In the genomic region with DNA sequence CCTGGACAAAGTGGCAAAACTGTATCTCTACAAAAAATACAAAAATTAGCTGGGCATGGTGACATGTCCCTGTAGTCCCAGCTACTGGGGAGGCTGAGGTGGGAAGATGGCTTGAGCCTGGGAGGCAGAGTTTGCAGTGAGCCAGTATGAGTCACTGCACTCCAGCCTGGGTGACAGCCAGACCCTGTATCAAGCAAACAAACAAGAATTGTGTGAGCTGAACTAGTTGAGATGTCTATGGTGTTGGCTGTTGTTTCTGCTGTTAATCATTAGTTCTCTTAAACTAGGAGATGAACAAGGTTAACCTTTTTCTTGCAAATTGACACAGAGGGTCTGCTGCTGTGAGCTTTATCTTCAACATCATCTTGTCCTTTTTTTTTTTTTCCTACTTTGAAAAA, we compare ENCODE assay signal across 8 cellular contexts. TPM values are rescaled to one million over a fixed set of nuclear protein-coding genes. Genes with fewer than 3 reads are reported as not detected.
DNase-seq lines count a peak whose midpoint lies in the region; ATAC-seq and TF ChIP-seq lines count a peak whose summit lies in the region.

No MANE protein-coding gene starts in this region.

- H3K23ac ChIP-seq in neuronal stem cell (ENCODE audit: low read depth, low read length, poor library complexity) = no peak overlapping the region

- intact Hi-C loops in Caco-2 (cut with micrococcal nuclease; ENCODE audit: unreplicated experiment) (loop anchor here (1.0 kb wide), 1 partner anchor 9 kb away; no protein-coding TSS in a partner anchor), lower lobe of right lung (cut with DNase I) (no loop called here)

- H4K8ac ChIP-seq in neuronal stem cell (ENCODE audit: low read depth, low read length) = no peak overlapping the region

- peaks cover 51% of the 10 kb centered on the region for H3K4me1 Mint-ChIP-seq in Caco-2 (ENCODE audit: low read depth, unreplicated experiment)

- H2AK5ac ChIP-seq in neuronal stem cell (ENCODE audit: low read depth, low read length) = no peak overlapping the region

- H3K4me1 ChIP-seq in Caco-2 (peaks cover 52% of the 10 kb centered on the region), lower lobe of right lung (peaks cover 37% of the 10 kb centered on the region), neuronal stem cell (ENCODE audit: control insufficient read depth in 2 of 2, insufficient read depth in 1 of 2, low read depth in 1 of 2, low read length in 2 of 2) (no peaks in the 10 kb centered on the region)

- no peak overlapping the region for H3K4ac ChIP-seq in neuronal stem cell (ENCODE audit: low read length)

- no peak overlapping the region for H3K14ac ChIP-seq in neuronal stem cell (ENCODE audit: low read length)

- H4K91ac ChIP-seq in neuronal stem cell (ENCODE audit: low read depth, low read length, poor library complexity) = no peak overlapping the region

- peaks cover 17% of the 10 kb centered on the region for H3K9me3 Mint-ChIP-seq in Caco-2 (ENCODE audit: unreplicated experiment)

- peaks cover 15% of the 10 kb centered on the region for H3K36me3 Mint-ChIP-seq in Caco-2 (ENCODE audit: insufficient read depth, unreplicated experiment)

- H3K4me3 Mint-ChIP-seq in Caco-2 (ENCODE audit: unreplicated experiment) = no peak overlapping the region

- H3K4me2 ChIP-seq in neuronal stem cell (ENCODE audit: insufficient read depth, low read length, poor library complexity, severe bottlenecking) = no peak overlapping the region

- BruUV-seq in Caco-2 (replicated peaks; lab: Mats Ljungman, UMichigan) = no TSS peak

- H2BK15ac ChIP-seq in neuronal stem cell (ENCODE audit: low read length) = no peak overlapping the region

- no peak overlapping the region for H2AFZ ChIP-seq in neuronal stem cell (ENCODE audit: low read length)

- H3K9ac ChIP-seq in neuronal stem cell (ENCODE audit: low read depth, low read length, poor library complexity) = no peak overlapping the region

- H3K18ac ChIP-seq in neuronal stem cell (ENCODE audit: low read length) = no peak overlapping the region

- POLR2A ChIA-PET in Caco-2 (lab: Charles Lee) = no interaction called here

- no peaks in the 10 kb centered on the region for H3K27me3 Mint-ChIP-seq in Caco-2 (ENCODE audit: insufficient read depth, unreplicated experiment)

- no peak overlapping the region for H2BK12ac ChIP-seq in neuronal stem cell (ENCODE audit: low read length)

- ATAC-seq in lower lobe of right lung (peak; percentile 75 to 92), GM21381 (IDR thresholded peaks at IDR 0.05; ENCODE audit: unreplicated experiment) (no peak), HG02642 (IDR thresholded peaks at IDR 0.05; ENCODE audit: poor library complexity, unreplicated experiment) (no peak)

- H3K79me1 ChIP-seq in neuronal stem cell (ENCODE audit: low read depth, low read length) = peaks cover 2% of the 10 kb centered on the region

- H3K27ac Mint-ChIP-seq in Caco-2 (ENCODE audit: unreplicated experiment) = peak overlapping the region; percentile 46

- DNase-seq in Caco-2 (peak; percentile 42 to 53), HK-2 (ENCODE audit: unreplicated experiment) (peak; percentile 52), amniotic epithelial cell (ENCODE audit: low read depth) (peak; percentile 61), lower lobe of right lung (peak; percentile 64), neuronal stem cell (ENCODE audit: low spot score) (no peak), GM19240 (ENCODE audit: insufficient read length, low spot score) (no peak)

- H3K9me3 ChIP-seq in Caco-2 = no peaks in the 10 kb centered on the region
- no peaks in the 10 kb centered on the region for H3K9me3 ChIP-seq in lower lobe of right lung
- H3K9me3 ChIP-seq in neuronal stem cell (replicated peaks in 1 of 2; ENCODE audit: control insufficient read depth in 2 of 2, insufficient read depth in 1 of 2, low read depth in 1 of 2, low read length in 2 of 2) = peaks cover 2 to 5% of the 10 kb centered on the region in 2 donors

- no peak overlapping the region for H3K27ac ChIP-seq in lower lobe of right lung
- H3K27ac ChIP-seq in neuronal stem cell (replicated peaks; ENCODE audit: low read length) = no peak overlapping the region

- H2BK120ac ChIP-seq in neuronal stem cell (ENCODE audit: low read depth, low read length) = no peak overlapping the region

- H3K4me3 ChIP-seq in Caco-2 (ENCODE audit: low read depth, low read length) = no peak overlapping the region
- no peak overlapping the region for H3K4me3 ChIP-seq in lower lobe of right lung
- no peak overlapping the region for H3K4me3 ChIP-seq in neuronal stem cell (ENCODE audit: low read length in 2 of 2)

- no peak overlapping the region for H2BK5ac ChIP-seq in neuronal stem cell (ENCODE audit: low read length)

- 0 out of 2 replicates have a peak, but pooled peaks cover 1% of the 10 kb centered on the region for H3K36me3 ChIP-seq in Caco-2 (ENCODE audit: control insufficient read depth, insufficient read depth, low read length)
- peaks cover 5% of the 10 kb centered on the region for H3K36me3 ChIP-seq in lower lobe of right lung
- peaks cover 0 to 2% of the 10 kb centered on the region in 2 donors for H3K36me3 ChIP-seq in neuronal stem cell (replicated peaks in 1 of 2; ENCODE audit: control insufficient read depth in 2 of 2, insufficient read depth in 2 of 2, low read length in 2 of 2)

- CTCF ChIA-PET in Caco-2 (lab: Charles Lee) = interaction anchor here (0.6 kb wide), 2 partner anchors 20 to 29 kb away, joined by 4 to 6 read pairs; no protein-coding TSS in a partner anchor

- no peak for TF ChIP-seq CTCF in Caco-2 (IDR thresholded peaks at IDR 0.05; ENCODE audit: insufficient read depth in 1 of 2, low read depth in 1 of 2, low read length in 1 of 2, severe bottlenecking in 1 of 2, unreplicated experiment in 1 of 2)
- TF ChIP-seq CTCF in lower lobe of right lung (IDR thresholded peaks at IDR 0.05) = no peak

- no peaks in the 10 kb centered on the region for H3K27me3 ChIP-seq in Caco-2 (replicated peaks; ENCODE audit: control insufficient read depth, insufficient read depth, low read length)
- H3K27me3 ChIP-seq in lower lobe of right lung (ENCODE audit: low read depth) = no peaks in the 10 kb centered on the region
- H3K27me3 ChIP-seq in neuronal stem cell (ENCODE audit: control insufficient read depth in 3 of 3, insufficient read depth in 3 of 3, low read depth in 1 of 3, low read length in 3 of 3) = no peaks in the 10 kb centered on the region

RNA-seq across cellular contexts. Expression of a gene that starts 23.6 kb away (rescaled TPM):
- total RNA-seq in Caco-2 (2022) = 22.6 and 25.7 TPM in 2 replicates
- 82.7 TPM for total RNA-seq in lower lobe of right lung
- polyA plus RNA-seq in neuronal stem cell (2013, experiment 1 of 2) = 11.3 TPM
- 11.6 TPM for polyA plus RNA-seq in neuronal stem cell (2013, experiment 2 of 2)

Comparison
In these comparisons a context has a peak if more than half of its experiments do, and no peak if none do; other contexts are left out.
1. DNase-seq: peak in Caco-2 (2 of 2), HK-2 (single experiment), amniotic epithelial cell (single experiment) and lower lobe of right lung (single experiment); none in neuronal stem cell (single experiment) and GM19240 (single experiment).
2. ATAC-seq: peak in lower lobe of right lung (2 of 2); none in GM21381 (single experiment) and HG02642 (single experiment).